19 cellular contexts compared by ENCODE assay signal in genomic region chr10:63528084-63528744, GRCh38. TPM values are rescaled to one million over a fixed set of nuclear protein-coding genes. Genes with fewer than 3 reads are reported as not detected.
DNase-seq lines count a peak whose midpoint lies in the region; ATAC-seq, FAIRE-seq and TF ChIP-seq lines count a peak whose summit lies in the region.
"Had no signal": no experiment of that assay in that cellular context is flagged by ENCODE, and none has a peak within 500 bp of the region (broad histone marks: within the 10 kb centered on the region; RNA-seq: fewer than 3 reads in every experiment).

No MANE protein-coding gene starts in this region.

- H3K9me3 ChIP-seq in T-helper 17 cell (ENCODE audit: control insufficient read depth, low read length, poor library complexity, severe bottlenecking), result no peaks in the 10 kb centered on the region
- H3K9me3 ChIP-seq: heart left ventricle, SK-N-SH had no signal

- H3K27ac Mint-ChIP-seq in activated naive CD8-positive, alpha-beta T cell, result peak overlapping the region; percentile 36
- no peak overlapping the region for H3K27ac Mint-ChIP-seq in activated naive CD8-positive, alpha-beta T cell treated with anti-CD3 and anti-CD28 coated beads, Interleukin-2, amount 50 U/mL, for 24 hours
- H3K27ac Mint-ChIP-seq in T-helper 17 cell, result peak overlapping the region; percentile 12
- peak overlapping the region; percentile 36 for H3K27ac Mint-ChIP-seq in osteocyte (ENCODE audit: unreplicated experiment)
- H3K27ac Mint-ChIP-seq in effector memory CD8-positive, alpha-beta T cell, result peak overlapping the region in 1 of 2 donors; percentile 17
- H3K27ac Mint-ChIP-seq: nephron had no signal

- FAIRE-seq in GM12892 (lab: Jason Lieb, UNC), result peak; percentile 36
- FAIRE-seq: astrocyte had no signal

- TF ChIP-seq CTCF in osteocyte (IDR thresholded peaks at IDR 0.05), result no peak

- H3K4me1 Mint-ChIP-seq in activated naive CD8-positive, alpha-beta T cell (ENCODE audit: low read depth), result peaks cover 40% of the 10 kb centered on the region
- peaks cover 22% of the 10 kb centered on the region for H3K4me1 Mint-ChIP-seq in activated naive CD8-positive, alpha-beta T cell treated with anti-CD3 and anti-CD28 coated beads, Interleukin-2, amount 50 U/mL, for 24 hours
- H3K4me1 Mint-ChIP-seq in T-helper 17 cell, result peaks cover 30% of the 10 kb centered on the region
- H3K4me1 Mint-ChIP-seq in osteocyte (ENCODE audit: unreplicated experiment), result peaks cover 30% of the 10 kb centered on the region
- H3K4me1 Mint-ChIP-seq in effector memory CD8-positive, alpha-beta T cell (ENCODE audit: low read depth in 2 of 2), result peaks cover 22 to 33% of the 10 kb centered on the region in 2 donors

- no peaks in the 10 kb centered on the region for H3K9me3 Mint-ChIP-seq in activated naive CD8-positive, alpha-beta T cell (ENCODE audit: low read depth)
- no peaks in the 10 kb centered on the region for H3K9me3 Mint-ChIP-seq in activated naive CD8-positive, alpha-beta T cell treated with anti-CD3 and anti-CD28 coated beads, Interleukin-2, amount 50 U/mL, for 24 hours
- peaks cover 5% of the 10 kb centered on the region for H3K9me3 Mint-ChIP-seq in osteocyte (ENCODE audit: unreplicated experiment)
- no peaks in the 10 kb centered on the region for H3K9me3 Mint-ChIP-seq in effector memory CD8-positive, alpha-beta T cell
- H3K9me3 Mint-ChIP-seq: nephron had no signal

- peaks cover 13% of the 10 kb centered on the region for H3K36me3 Mint-ChIP-seq in activated naive CD8-positive, alpha-beta T cell
- peaks cover 11% of the 10 kb centered on the region for H3K36me3 Mint-ChIP-seq in activated naive CD8-positive, alpha-beta T cell treated with anti-CD3 and anti-CD28 coated beads, Interleukin-2, amount 50 U/mL, for 24 hours (ENCODE audit: low read depth)
- peaks cover 5% of the 10 kb centered on the region for H3K36me3 Mint-ChIP-seq in T-helper 17 cell (ENCODE audit: low read depth)
- peaks cover 22% of the 10 kb centered on the region for H3K36me3 Mint-ChIP-seq in osteocyte (ENCODE audit: unreplicated experiment)
- peaks cover 10% of the 10 kb centered on the region for H3K36me3 Mint-ChIP-seq in effector memory CD8-positive, alpha-beta T cell (ENCODE audit: insufficient read depth)

- no peak for TF ChIP-seq POLR2A in GM12892 (IDR thresholded peaks at IDR 0.05; ENCODE audit: low read depth, low read length)

- peak overlapping the region; percentile 8 for H3K4me3 Mint-ChIP-seq in activated naive CD8-positive, alpha-beta T cell
- H3K4me3 Mint-ChIP-seq in activated naive CD8-positive, alpha-beta T cell treated with anti-CD3 and anti-CD28 coated beads, Interleukin-2, amount 50 U/mL, for 24 hours, result no peak overlapping the region
- no peak overlapping the region for H3K4me3 Mint-ChIP-seq in T-helper 17 cell
- no peak overlapping the region for H3K4me3 Mint-ChIP-seq in osteocyte (ENCODE audit: unreplicated experiment)
- H3K4me3 Mint-ChIP-seq in effector memory CD8-positive, alpha-beta T cell, result no peak overlapping the region
- H3K4me3 Mint-ChIP-seq: nephron had no signal

- no peak for ATAC-seq in activated naive CD8-positive, alpha-beta T cell treated with anti-CD3 and anti-CD28 coated beads, Interleukin-2, amount 50 U/mL, for 24 hours
- no peak for ATAC-seq in T-helper 17 cell
- ATAC-seq in effector memory CD8-positive, alpha-beta T cell (replicated peaks), result no peak

- no peak for DNase-seq in activated naive CD8-positive, alpha-beta T cell treated with anti-CD3 and anti-CD28 coated beads, Interleukin-2, amount 50 U/mL, for 24 hours
- no peak for DNase-seq in GM12892 (ENCODE audit: insufficient read length)
- DNase-seq in T-helper 17 cell, result no peak
- no peak for DNase-seq in osteocyte (ENCODE audit: extremely low spot score, unreplicated experiment)
- DNase-seq in DMS153 (lab: John Stamatoyannopoulos, UW), result no peak
- no peak for DNase-seq in effector memory CD8-positive, alpha-beta T cell
- DNase-seq: activated T-cell treated with anti-CD3 and anti-CD28 coated beads, Interleukin-2, amount 50 U/mL, for 1 hour; central memory CD4-positive, alpha-beta T cell; DMS53; heart left ventricle; NCI-H1436; NCI-H2107; NCI-H510A treated with DMSO at 0.1 percent for 48 hours; RPMI8226; SK-N-SH; T-helper 9 cell had no signal

- H3K27me3 Mint-ChIP-seq in activated naive CD8-positive, alpha-beta T cell, result no peaks in the 10 kb centered on the region
- no peaks in the 10 kb centered on the region for H3K27me3 Mint-ChIP-seq in activated naive CD8-positive, alpha-beta T cell treated with anti-CD3 and anti-CD28 coated beads, Interleukin-2, amount 50 U/mL, for 24 hours
- H3K27me3 Mint-ChIP-seq in T-helper 17 cell (no peaks in the 10 kb centered on the region), osteocyte (ENCODE audit: unreplicated experiment) (no peaks in the 10 kb centered on the region)
- no peaks in the 10 kb centered on the region for H3K27me3 Mint-ChIP-seq in effector memory CD8-positive, alpha-beta T cell

RNA-seq across cellular contexts. Expression of gene REEP3, which starts 7.0 kb away (rescaled TPM):
- 17.4 TPM for polyA plus RNA-seq in GM12892 (2012; ENCODE audit: missing spikeins)
- total RNA-seq in T-helper 17 cell, result 10 to 100 TPM; 21.1 TPM
- 80.4 and 85.7 TPM in 2 replicates for total RNA-seq in osteocyte
